Comparison of ENCODE assay signal across 8 cellular contexts in the genomic region with DNA sequence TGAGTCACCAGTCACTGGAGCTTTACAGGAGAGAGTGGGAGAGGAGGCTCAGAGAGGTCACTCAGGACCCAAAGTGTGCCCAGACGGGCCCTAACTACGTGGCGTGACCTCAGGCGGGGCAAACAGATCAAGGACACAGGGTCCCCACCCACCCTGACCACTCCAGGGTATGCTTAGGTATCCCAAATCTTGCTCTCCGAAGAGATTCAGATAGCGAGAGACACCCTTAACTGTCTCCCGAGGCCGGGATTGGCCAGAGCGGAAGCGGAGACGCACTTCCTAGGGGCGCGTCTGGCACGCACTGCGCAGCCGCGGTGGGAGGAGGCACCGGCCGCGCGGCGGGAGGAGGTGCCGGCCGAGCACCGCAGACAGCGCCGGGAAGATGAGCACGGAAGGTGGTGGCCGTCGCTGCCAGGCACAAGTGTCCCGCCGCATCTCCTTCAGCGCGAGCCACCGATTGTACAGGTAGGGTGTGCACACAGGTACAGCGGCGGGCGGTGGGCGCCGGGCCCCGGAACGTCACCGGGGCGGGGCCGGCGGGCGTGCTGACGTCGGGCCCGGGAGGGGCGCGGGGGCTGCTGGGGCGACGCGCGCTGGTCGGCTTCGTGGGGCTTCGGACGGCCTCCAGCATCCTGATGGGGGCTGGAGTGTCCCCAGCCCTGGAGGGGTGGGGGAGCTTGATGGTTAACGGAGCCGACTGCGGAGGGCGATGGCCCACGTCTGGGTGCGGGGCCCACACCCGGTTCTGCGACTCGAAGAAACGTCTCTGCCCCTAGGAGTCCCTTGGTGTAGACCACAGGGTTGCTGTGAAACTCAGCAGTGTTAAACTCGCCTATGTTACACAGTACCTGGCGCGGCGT. TPM values are rescaled to one million over a fixed set of nuclear protein-coding genes. Genes with fewer than 3 reads are reported as not detected.
DNase-seq lines count a peak whose midpoint lies in the region; ATAC-seq and TF ChIP-seq lines count a peak whose summit lies in the region.

A gene (plus strand): TSS at position 367 of the 860 bp plus-strand sequence. CDS start 16 bp downstream, at position 383.

- H3K4ac ChIP-seq in trophoblast cell (ENCODE audit: low read depth, low read length) = peak within 1 kb of the TSS; percentile 85

- peak within 1 kb of the TSS; percentile 29 for H2BK12ac ChIP-seq in trophoblast cell (ENCODE audit: low read length)

- TF ChIP-seq CTCF in GM12875 (IDR thresholded peaks at IDR 0.05; ENCODE audit: borderline replicate concordance, insufficient read depth, low read depth, low read length) (no peak), tibial nerve (IDR thresholded peaks at IDR 0.05) (peak in 1 of 5 experiments; percentile 8)

- H3K14ac ChIP-seq in trophoblast cell (ENCODE audit: low read length) = peak within 1 kb of the TSS; percentile 70

- H3K23ac ChIP-seq in trophoblast cell (ENCODE audit: low read length) = peak within 1 kb of the TSS; percentile 55

- H3K9ac ChIP-seq in trophoblast cell (ENCODE audit: low read length) = peak within 1 kb of the TSS; percentile 94

- H3K27me3 ChIP-seq in trophoblast cell (ENCODE audit: insufficient read depth, low read length) = no peaks in the 10 kb centered on the region
- no peaks in the 10 kb centered on the region for H3K27me3 ChIP-seq in tibial nerve

- H3K27ac ChIP-seq in trophoblast cell (ENCODE audit: low read depth, low read length) (peak within 1 kb of the TSS; percentile 98), tibial nerve (peak within 1 kb of the TSS; percentile 96 to 100 (median 100))

- peak within 1 kb of the TSS; percentile 74 for H3K18ac ChIP-seq in trophoblast cell (ENCODE audit: low read length)

- peak within 1 kb of the TSS; percentile 64 for H2AFZ ChIP-seq in trophoblast cell (ENCODE audit: insufficient read depth, low read length, poor library complexity)

- H3K9me3 ChIP-seq in trophoblast cell (ENCODE audit: insufficient read depth, low read depth, low read length) (no peaks in the 10 kb centered on the region), tibial nerve (no peaks in the 10 kb centered on the region)

- H2BK120ac ChIP-seq in trophoblast cell (ENCODE audit: insufficient read depth, low read length, poor library complexity) = peak within 1 kb of the TSS; percentile 65

- DNase-seq in NCI-H1105 treated with DMSO at 0.1 percent for 48 hours (lab: John Stamatoyannopoulos, UW) = peak; percentile 79
- peak; percentile 84 for DNase-seq in SW480 (ENCODE audit: low spot score)
- DNase-seq in activated naive CD8-positive, alpha-beta T cell treated with anti-CD3 and anti-CD28 coated beads, Interleukin-2, amount 50 U/mL, for 24 hours = peak; percentile 85
- DNase-seq in Right ventricle myocardium superior = peak; percentile 92
- DNase-seq in trophoblast cell = peak; percentile 90 to 96
- DNase-seq in tibial nerve (ENCODE audit: low spot score in 2 of 2) = peak; percentile 70 to 79

- peak; percentile 82 to 97 for TF ChIP-seq POLR2A in tibial nerve (IDR thresholded peaks at IDR 0.05)

- WGBS in trophoblast cell (ENCODE audit: extremely low coverage, insufficient coverage, insufficient read length) = no CpG with 5 or more reads among the region's 74 CpGs
- 0% methylated on average over 41 to 52 of the region's 74 CpGs for WGBS in tibial nerve, 2 donors

- peak within 1 kb of the TSS; percentile 88 for H2BK5ac ChIP-seq in trophoblast cell (ENCODE audit: low read depth, low read length, poor library complexity)

- peaks cover 31% of the 10 kb centered on the region for H3K79me1 ChIP-seq in trophoblast cell (ENCODE audit: low read length)

- peaks cover 18% of the 10 kb centered on the region for H3K79me2 ChIP-seq in trophoblast cell (ENCODE audit: control insufficient read depth, insufficient read depth, low read length, poor library complexity)

- H3K36me3 ChIP-seq in trophoblast cell (ENCODE audit: control insufficient read depth in 1 of 2, insufficient read depth in 2 of 2, low read length in 2 of 2) (peaks cover 0 to 11% of the 10 kb centered on the region in 2 experiments), tibial nerve (peaks cover 0 to 26% (median 13%) of the 10 kb centered on the region in 3 donors)

- peaks cover 22% of the 10 kb centered on the region for H3K4me1 Mint-ChIP-seq in activated naive CD8-positive, alpha-beta T cell treated with anti-CD3 and anti-CD28 coated beads, Interleukin-2, amount 50 U/mL, for 24 hours

- peak within 1 kb of the TSS; percentile 11 for H2AK5ac ChIP-seq in trophoblast cell (ENCODE audit: low read length)

- intact Hi-C loops in Right ventricle myocardium superior (cut with DNase I) = loop anchor here (10.0 kb wide), 1 partner anchor 1059 kb away; no protein-coding TSS in a partner anchor

- H4K12ac ChIP-seq in trophoblast cell (ENCODE audit: low read depth, low read length) = peak within 1 kb of the TSS; percentile 82

- H4K8ac ChIP-seq in trophoblast cell (ENCODE audit: low read depth, low read length) = peak within 1 kb of the TSS; percentile 87

- H3K4me2 ChIP-seq in trophoblast cell (ENCODE audit: low read length) = peak within 1 kb of the TSS; percentile 60

- peak within 1 kb of the TSS; percentile 74 for H3K4me3 ChIP-seq in GM12875 (ENCODE audit: low read depth, low read length)
- peak within 1 kb of the TSS; percentile 95 for H3K4me3 ChIP-seq in trophoblast cell (ENCODE audit: low read depth, low read length)
- H3K4me3 ChIP-seq in tibial nerve = peak within 1 kb of the TSS; percentile 64 to 97 (median 77)

- TF ChIP-seq EP300 in tibial nerve (IDR thresholded peaks at IDR 0.05) = peak; percentile 85 to 98

- no peaks in the 10 kb centered on the region for H3K9me3 Mint-ChIP-seq in activated naive CD8-positive, alpha-beta T cell treated with anti-CD3 and anti-CD28 coated beads, Interleukin-2, amount 50 U/mL, for 24 hours

- ATAC-seq in HG02678 (IDR thresholded peaks at IDR 0.05; ENCODE audit: unreplicated experiment) = peak; percentile 95
- peak; percentile 97 for ATAC-seq in activated naive CD8-positive, alpha-beta T cell treated with anti-CD3 and anti-CD28 coated beads, Interleukin-2, amount 50 U/mL, for 24 hours
- peak; percentile 99 for ATAC-seq in Right ventricle myocardium superior (ENCODE audit: poor library complexity)

- peaks cover 27% of the 10 kb centered on the region for H3K36me3 Mint-ChIP-seq in activated naive CD8-positive, alpha-beta T cell treated with anti-CD3 and anti-CD28 coated beads, Interleukin-2, amount 50 U/mL, for 24 hours (ENCODE audit: low read depth)

- peak within 1 kb of the TSS; percentile 91 for H3K27ac Mint-ChIP-seq in activated naive CD8-positive, alpha-beta T cell treated with anti-CD3 and anti-CD28 coated beads, Interleukin-2, amount 50 U/mL, for 24 hours

- no peaks in the 10 kb centered on the region for H3K27me3 Mint-ChIP-seq in activated naive CD8-positive, alpha-beta T cell treated with anti-CD3 and anti-CD28 coated beads, Interleukin-2, amount 50 U/mL, for 24 hours

- peak within 1 kb of the TSS; percentile 85 for H3K4me3 Mint-ChIP-seq in activated naive CD8-positive, alpha-beta T cell treated with anti-CD3 and anti-CD28 coated beads, Interleukin-2, amount 50 U/mL, for 24 hours

- H4K91ac ChIP-seq in trophoblast cell (ENCODE audit: low read depth, low read length) = peak within 1 kb of the TSS; percentile 86

- H3K4me1 ChIP-seq in trophoblast cell (ENCODE audit: control insufficient read depth in 1 of 2, insufficient read depth in 2 of 2, low read length in 2 of 2) (peaks cover 15 to 19% of the 10 kb centered on the region in 2 experiments), tibial nerve (peaks cover 0 to 26% (median 3%) of the 10 kb centered on the region in 4 donors)

RNA-seq across cellular contexts. Expression of the gene that starts here (rescaled TPM):
- total RNA-seq in Right ventricle myocardium superior (28.7 TPM), tibial nerve (10 to 100 TPM; 24.3 to 40.0 (median 38.3) TPM)
- polyA plus RNA-seq in trophoblast cell (2013) = 139 and 148 TPM in 2 replicates

Comparison
In these comparisons a context has a peak if more than half of its experiments do, and no peak if none do; other contexts are left out.
1. Peak in every context shown above with its lines: DNase-seq, ATAC-seq, H3K4me3 ChIP-seq and H3K27ac ChIP-seq.